ENCODE assay signal across 25 cellular contexts in genomic region chr1:212317916-212318315, GRCh38. TPM values are rescaled to one million over a fixed set of nuclear protein-coding genes. Genes with fewer than 3 reads are reported as not detected.
DNase-seq lines count a peak whose midpoint lies in the region; ATAC-seq, FAIRE-seq and TF ChIP-seq lines count a peak whose summit lies in the region.
"Had no signal": no experiment of that assay in that cellular context is flagged by ENCODE, and none has a peak within 500 bp of the region (broad histone marks: within the 10 kb centered on the region; RNA-seq: fewer than 3 reads in every experiment).

No MANE protein-coding gene starts in this region.

- FAIRE-seq in K562 (lab: Jason Lieb, UNC) = no peak
- no peak for FAIRE-seq in small intestine (lab: Jason Lieb, UNC)
- no peak for FAIRE-seq in urothelium cell line (lab: Jason Lieb, UNC)
- FAIRE-seq: GM12892, GM19239, H1 had no signal

- TF ChIP-seq EP300 in SK-N-SH (IDR thresholded peaks at IDR 0.05; ENCODE audit: borderline replicate concordance in 1 of 2, low read depth in 1 of 2, low read length in 1 of 2) = no peak
- no peak for TF ChIP-seq EP300 in K562 (IDR thresholded peaks at IDR 0.05; ENCODE audit: low read length)

- no peaks in the 10 kb centered on the region for H3F3A ChIP-seq in SK-N-SH (replicated peaks; ENCODE audit: insufficient read depth)

- no peaks in the 10 kb centered on the region for H3K27me3 ChIP-seq in SK-N-SH (ENCODE audit: insufficient read depth)
- H3K27me3 ChIP-seq in K562 (ENCODE audit: control insufficient read depth in 2 of 2, insufficient read depth in 2 of 2, low read length in 2 of 2) = no peaks in the 10 kb centered on the region
- no peaks in the 10 kb centered on the region for H3K27me3 ChIP-seq in small intestine (ENCODE audit: control insufficient read depth in 2 of 2, insufficient read depth in 2 of 2, low read length in 2 of 2)
- H3K27me3 ChIP-seq in right cardiac atrium (ENCODE audit: control insufficient read depth, insufficient read depth) = no peaks in the 10 kb centered on the region

- no peaks in the 10 kb centered on the region for H3K9me2 ChIP-seq in SK-N-SH

- no peaks in the 10 kb centered on the region for H3K9me1 ChIP-seq in K562 (ENCODE audit: control insufficient read depth, insufficient read depth, low read length)

- H3K4me1 ChIP-seq in SK-N-SH (ENCODE audit: control insufficient read depth in 1 of 2, insufficient read depth in 2 of 2, low read depth in 1 of 2, low read length in 1 of 2) (no peaks in the 10 kb centered on the region; a peak in 1 of 4 replicates), HEK293 (ENCODE audit: control insufficient read depth, insufficient read depth, low read length) (no peaks in the 10 kb centered on the region), K562 (replicated peaks in 1 of 2; ENCODE audit: control insufficient read depth in 2 of 2, insufficient read depth in 2 of 2, low read length in 2 of 2) (no peaks in the 10 kb centered on the region), small intestine (ENCODE audit: control insufficient read depth in 2 of 2, insufficient read depth in 1 of 2, low read depth in 1 of 2, low read length in 1 of 2) (no peaks in the 10 kb centered on the region), right cardiac atrium (ENCODE audit: control insufficient read depth, insufficient read depth, low read length) (no peaks in the 10 kb centered on the region)

- POLR2A ChIA-PET in SK-N-SH (lab: Yijun Ruan, JAX) (no interaction called here), HEK293 (lab: Yijun Ruan, JAX) (no interaction called here), K562 (lab: Yijun Ruan, JAX) (no interaction called here)

- H3K9ac ChIP-seq in SK-N-SH (no peak overlapping the region), K562 (ENCODE audit: insufficient read depth in 1 of 2, low read depth in 2 of 2, low read length in 2 of 2) (no peak overlapping the region)

- in situ Hi-C loops in K562 (cut with MboI) = no loop called here

- CTCF ChIA-PET in SK-N-SH (lab: Yijun Ruan, JAX) (no interaction called here), HEK293 (lab: Yijun Ruan, JAX) (interaction anchor here (0.6 to 1.6 kb wide), 3 partner anchors 247 to 815 kb away, joined by 3 to 6 read pairs (median 3); no protein-coding TSS in a partner anchor), K562 (lab: Yijun Ruan, JAX; ENCODE audit: low intra/inter-chr PET ratio) (no interaction called here)

- H3K79me2 ChIP-seq in SK-N-SH (ENCODE audit: insufficient read depth) (peaks cover 11% of the 10 kb centered on the region), K562 (ENCODE audit: control insufficient read depth, insufficient read depth, low read length) (peaks cover 63% of the 10 kb centered on the region)

- no peak for TF ChIP-seq POLR2A in K562 (conservative IDR thresholded peaks at IDR 0.05)

- H2AFZ ChIP-seq in SK-N-SH (ENCODE audit: low read depth) (no peak overlapping the region), K562 (ENCODE audit: low read depth, low read length) (no peak overlapping the region)

- intact Hi-C loops in K562 (cut with micrococcal nuclease) = no loop called here
- intact Hi-C loops in right cardiac atrium (cut with DNase I) = loop anchor here in 1 of 4 donors (10.0 kb wide), 2 partner anchors 137 to 243 kb away; no protein-coding TSS in a partner anchor

- no peak overlapping the region for H3K4me3 ChIP-seq in SK-N-SH (ENCODE audit: low read depth in 2 of 2, low read length in 1 of 2)
- no peak overlapping the region for H3K4me3 ChIP-seq in HEK293 (ENCODE audit: low read depth, low read length)
- no peak overlapping the region for H3K4me3 ChIP-seq in K562
- no peak overlapping the region for H3K4me3 ChIP-seq in small intestine (ENCODE audit: low read depth in 1 of 2, low read length in 2 of 2)
- no peak overlapping the region for H3K4me3 ChIP-seq in right cardiac atrium (ENCODE audit: low read length)

- DNase-seq in SK-N-SH = no peak
- DNase-seq in K562 (ENCODE audit: extremely low read depth in 1 of 4, low spot score in 3 of 4) = no peak
- peak; percentile 30 for DNase-seq in small intestine
- no peak for DNase-seq in urothelium cell line (ENCODE audit: low spot score)
- no peak for DNase-seq in right cardiac atrium
- DNase-seq: 8988T, ACHN, Calu3, DMS79 treated with DMSO at 0.1 percent for 48 hours, HCEC 1CT, Karpas-422, MM.1S, NCI-H2029, NCI-H226, NCI-H510A, NCI-H69, SHP77 had no signal

- ATAC-seq in SK-N-SH treated with all-trans-retinoic acid at 6 μM for 48 hours (no peak), K562 (no peak), right cardiac atrium (no peak)
- ATAC-seq: Panc1 had no signal

- no peaks in the 10 kb centered on the region; the same call in 1 of the 2 replicates for H3K9me3 ChIP-seq in SK-N-SH
- no peaks in the 10 kb centered on the region for H3K9me3 ChIP-seq in HEK293 (ENCODE audit: control insufficient read depth, insufficient read depth, low read depth, low read length)
- H3K9me3 ChIP-seq in K562 (replicated peaks; ENCODE audit: control insufficient read depth, insufficient read depth, low read depth, low read length) = no peaks in the 10 kb centered on the region
- no peaks in the 10 kb centered on the region for H3K9me3 ChIP-seq in small intestine (ENCODE audit: control insufficient read depth, low read depth)
- H3K9me3 ChIP-seq in right cardiac atrium (ENCODE audit: control insufficient read depth, low read length) = no peaks in the 10 kb centered on the region

- TF ChIP-seq CTCF in SK-N-SH (IDR thresholded peaks at IDR 0.05) (no peak), HEK293 (tag by site-specific recombination; IDR thresholded peaks at IDR 0.05) (no peak), K562 (IDR thresholded peaks at IDR 0.05 in 2 of 3, conservative IDR thresholded peaks at IDR 0.05 in 1 of 3; ENCODE audit: insufficient read depth in 2 of 3, low read depth in 1 of 3, low read length in 3 of 3) (no peak)

- H3K36me3 ChIP-seq in SK-N-SH (replicated peaks in 1 of 2; ENCODE audit: control insufficient read depth in 1 of 2, insufficient read depth in 2 of 2, low read length in 1 of 2) = no peaks in the 10 kb centered on the region
- H3K36me3 ChIP-seq in HEK293 (ENCODE audit: control insufficient read depth in 2 of 2, insufficient read depth in 1 of 2, low read length in 2 of 2) = no peaks in the 10 kb centered on the region
- peaks cover 15% of the 10 kb centered on the region; the same call in 2 of the 3 replicates for H3K36me3 ChIP-seq in K562 (ENCODE audit: control insufficient read depth, insufficient read depth, low read length)
- H3K36me3 ChIP-seq in small intestine (ENCODE audit: control insufficient read depth in 2 of 2, insufficient read depth in 2 of 2, low read length in 2 of 2) = peaks cover 0 to 2% of the 10 kb centered on the region in 2 donors

- H3K27ac ChIP-seq in SK-N-SH (ENCODE audit: low read depth in 2 of 2, low read length in 1 of 2) (no peak overlapping the region), HEK293 (ENCODE audit: extremely low read depth, low read depth, low read length) (no peak overlapping the region), K562 (ENCODE audit: extremely low read depth, low read depth, low read length) (no peak overlapping the region), small intestine (ENCODE audit: low read depth in 1 of 2, low read length in 1 of 2) (no peak overlapping the region), right cardiac atrium (ENCODE audit: low read length) (no peak overlapping the region)
- H3K27ac ChIP-seq: HL-60, RWPE1 had no signal

- H4K20me1 ChIP-seq in SK-N-SH (ENCODE audit: insufficient read depth) (no peaks in the 10 kb centered on the region), K562 (replicated peaks; ENCODE audit: control insufficient read depth, insufficient read depth, low read length) (no peaks in the 10 kb centered on the region)

- BruUV-seq in K562 (replicated peaks; lab: Mats Ljungman, UMichigan) = no TSS peak

- TF ChIP-seq RAD21 in SK-N-SH (IDR thresholded peaks at IDR 0.05; ENCODE audit: low read length) (no peak), K562 (CRISPR knock-in tag; conservative IDR thresholded peaks at IDR 0.05 in 1 of 2, IDR thresholded peaks at IDR 0.05 in 1 of 2) (no peak)

- H3K4me2 ChIP-seq in SK-N-SH (no peak overlapping the region), K562 (ENCODE audit: insufficient read depth, low read length) (no peak overlapping the region)

- WGBS in SK-N-SH (ENCODE audit: low lambda C conversion rate) = 80% methylated on average over 2 of the region's 2 CpGs
- 83% methylated on average over 2 of the region's 2 CpGs for WGBS in K562 (ENCODE audit: insufficient coverage, low coverage, missing lambda C conversion rate)
- 28 to 69% (median 37%) methylated on average over 2 of the region's 2 CpGs for WGBS in small intestine, 3 donors
- 94% methylated on average over 2 of the region's 2 CpGs for WGBS in right cardiac atrium

TF ChIP-seq in SK-N-SH treated with all-trans-retinoic acid at 6 μM for 48 hours, 23 proteins besides CTCF, POLR2A, EP300 and RAD21 (continues in another document):
- TF ChIP-seq CSDC2 (CRISPR knock-in tag; IDR thresholded peaks at IDR 0.05) (no peak), ZFP3 (CRISPR knock-in tag; IDR thresholded peaks at IDR 0.05) (no peak)

RNA-seq across cellular contexts. Expression of gene PPP2R5A, which starts 32.7 kb away (rescaled TPM):
- 5.4 and 6.1 TPM in 2 replicates for polyA plus RNA-seq in SK-N-SH (2012; rRNA removed)
- 7.9 and 8.7 TPM in 2 replicates for polyA plus RNA-seq in SK-N-SH (2012; cell fraction: cytosol; rRNA removed)
- 3.9 and 6.1 TPM in 2 replicates for polyA plus RNA-seq in SK-N-SH (2012; cell fraction: nucleus; rRNA removed)
- total RNA-seq in K562 (2011; cell fraction: chromatin; rRNA removed; ENCODE audit: low replicate concordance) = 22.5 and 38.1 TPM in 2 replicates
- total RNA-seq in K562 (2011; cell fraction: nucleolus; rRNA removed) = 17.6 and 18.8 TPM in 2 replicates
- 24.0 and 38.3 TPM in 2 replicates for total RNA-seq in K562 (2011; cell fraction: nucleoplasm; rRNA removed)
- 57.2 and 59.8 TPM in 2 replicates for total RNA-seq in K562 (2014; rRNA removed)
- total RNA-seq in K562 (2014; rRNA removed; fragmentation: Illumina TruSeq; extraction: Trizol) = 64.3 and 73.5 TPM in 2 replicates
- total RNA-seq in K562 (2015; rRNA removed; fragmentation: Illumina TruSeq; extraction: Trizol) = 66.1 and 69.6 TPM in 2 replicates
- total RNA-seq in K562 (2021) = 70.9 and 71.1 TPM in 2 replicates
- polyA plus RNA-seq in K562 (2011; rRNA removed) = 79.3 and 106 TPM in 2 replicates
- polyA plus RNA-seq in K562 (2011; cell fraction: cytosol; rRNA removed) = 37.4 and 45.8 TPM in 2 replicates
- 26.6 and 37.4 TPM in 2 replicates for polyA plus RNA-seq in K562 (2011; cell fraction: nucleus; rRNA removed)
- polyA plus RNA-seq in K562 (2012) = 45.3 and 51.5 TPM in 2 replicates
- polyA plus RNA-seq in K562 (2014; fragmentation: Illumina TruSeq; extraction: Trizol) = 62.9 and 71.3 TPM in 2 replicates
- polyA plus RNA-seq in K562 (2014; fragmentation: Nextera tagmentation; extraction: Ambion mirVana) = 10 to 100 TPM; 26.9 to 31.2 TPM
- polyA plus RNA-seq in K562 (2014; rRNA removed) = 53.8 and 62.2 TPM in 2 replicates
- 59.4 and 61.4 TPM in 2 replicates for polyA minus RNA-seq in K562 (2011; rRNA and poly(A)+ RNA removed)
- 33.0 and 37.2 TPM in 2 replicates for polyA minus RNA-seq in K562 (2011; cell fraction: cytosol; rRNA and poly(A)+ RNA removed)
- 25.4 and 30.1 TPM in 2 replicates for polyA minus RNA-seq in K562 (2011; cell fraction: nucleus; rRNA and poly(A)+ RNA removed)
- polyA plus RNA-seq in small intestine = 10 to 100 TPM; 33.0 to 41.2 (median 40.1) TPM
- 10 to 100 TPM; 58.4 to 72.0 (median 61.3) TPM for total RNA-seq in right cardiac atrium
- 53.1 TPM for polyA plus RNA-seq in right cardiac atrium
